Comparison of ENCODE assay signal across 10 cellular contexts in genomic region chr10:124378817-124379510, GRCh38. TPM values are rescaled to one million over a fixed set of nuclear protein-coding genes. Genes with fewer than 3 reads are reported as not detected.
DNase-seq lines count a peak whose midpoint lies in the region; ATAC-seq and TF ChIP-seq lines count a peak whose summit lies in the region.
"Had no signal": no experiment of that assay in that cellular context is flagged by ENCODE, and none has a peak within 500 bp of the region (broad histone marks: within the 10 kb centered on the region; RNA-seq: fewer than 3 reads in every experiment).

No MANE protein-coding gene starts in this region.

- no peak overlapping the region for H3K9ac ChIP-seq in PC-3 (ENCODE audit: low read length)

- H3K36me3 ChIP-seq in PC-3 (ENCODE audit: low read depth, low read length) (no peaks in the 10 kb centered on the region), OCI-LY7 (ENCODE audit: insufficient read depth, low read length) (no peaks in the 10 kb centered on the region)

- H3K9me3 ChIP-seq in PC-3 (ENCODE audit: low read length) (no peaks in the 10 kb centered on the region), OCI-LY7 (ENCODE audit: low read length) (no peaks in the 10 kb centered on the region)

- H3K27me3 ChIP-seq in PC-3 (ENCODE audit: low read length) (no peaks in the 10 kb centered on the region), foreskin keratinocyte (peaks cover 3% of the 10 kb centered on the region)

- H3K4me1 ChIP-seq in PC-3 (ENCODE audit: insufficient read depth, low read length), result peaks cover 26% of the 10 kb centered on the region
- peaks cover 10% of the 10 kb centered on the region for H3K4me1 ChIP-seq in foreskin keratinocyte
- H3K4me1 ChIP-seq in OCI-LY7 (ENCODE audit: insufficient read depth, low read length, poor library complexity, severe bottlenecking), result no peaks in the 10 kb centered on the region

- H2AFZ ChIP-seq in PC-3 (ENCODE audit: low read length) (peak overlapping the region; percentile 48; the same call in 1 of the 2 replicates), OCI-LY7 (ENCODE audit: low read length) (no peak overlapping the region)

- peak; percentile 75 for ATAC-seq in PC-3
- peak; percentile 95 for ATAC-seq in foreskin keratinocyte
- no peak for ATAC-seq in GM19324 (IDR thresholded peaks at IDR 0.05; ENCODE audit: low FRiP score, unreplicated experiment)

- H3K79me2 ChIP-seq in PC-3 (ENCODE audit: low read length) (no peaks in the 10 kb centered on the region), OCI-LY7 (ENCODE audit: insufficient read depth, low read depth, low read length) (no peaks in the 10 kb centered on the region)

- DNase-seq in HK-2 (ENCODE audit: unreplicated experiment) (peak; percentile 72), PC-3 (peak; percentile 81), foreskin keratinocyte (peak; percentile 75 to 88), renal cortical epithelial cell (ENCODE audit: low read depth) (peak; percentile 24), OCI-LY7 (ENCODE audit: low spot score) (no peak)
- DNase-seq in activated CD4-positive, alpha-beta T cell treated with anti-CD3 and anti-CD28 coated beads for 4 hours, result no peak
- DNase-seq: activated B cell treated with CpG ODN at 0.5 μM for 24 hours, OCI-M1 had no signal

- H3K27ac ChIP-seq in PC-3 (ENCODE audit: low read length), result 0 out of 2 replicates have a peak overlapping the region, but pooled peaks have one; percentile 0
- no peak overlapping the region for H3K27ac ChIP-seq in foreskin keratinocyte
- H3K27ac ChIP-seq in OCI-LY7 (ENCODE audit: low read depth, low read length, poor library complexity, severe bottlenecking), result no peak overlapping the region
- H3K27ac ChIP-seq: C4-2B had no signal

- H3K4me3 ChIP-seq in PC-3 (ENCODE audit: low read length), result no peak overlapping the region
- no peak overlapping the region for H3K4me3 ChIP-seq in OCI-LY7 (ENCODE audit: low read depth, low read length, poor library complexity, severe bottlenecking)

- BruUV-seq in PC-3 (replicated peaks; lab: Mats Ljungman, UMichigan) (no TSS peak), OCI-LY7 (replicated peaks; lab: Mats Ljungman, UMichigan) (no TSS peak)

- POLR2A ChIA-PET in PC-3 (lab: Charles Lee; ENCODE audit: unreplicated experiment), result no interaction called here
- POLR2A ChIA-PET in OCI-LY7 (lab: Charles Lee), result interaction anchor here (0.6 kb wide), 1 partner anchor 140 kb away, joined by 3 read pairs; no protein-coding TSS in a partner anchor

- H3K9me2 ChIP-seq in PC-3 (replicated peaks; ENCODE audit: low read length) (no peaks in the 10 kb centered on the region), OCI-LY7 (ENCODE audit: insufficient read depth, low read length) (no peaks in the 10 kb centered on the region)

- intact Hi-C loops in PC-3 (cut with micrococcal nuclease) (no loop called here), OCI-LY7 (cut with micrococcal nuclease; ENCODE audit: unreplicated experiment) (no loop called here)

- TF ChIP-seq CTCF in PC-3 (conservative IDR thresholded peaks at IDR 0.05; ENCODE audit: low read depth, low read length) (no peak), foreskin keratinocyte (conservative IDR thresholded peaks at IDR 0.05) (peak; percentile 6), OCI-LY7 (conservative IDR thresholded peaks at IDR 0.05; ENCODE audit: low read length) (no peak)

- H3K4me2 ChIP-seq in PC-3 (ENCODE audit: low read length), result peak overlapping the region; percentile 56
- no peak overlapping the region for H3K4me2 ChIP-seq in OCI-LY7 (ENCODE audit: low read length)

- no peaks in the 10 kb centered on the region for H4K20me1 ChIP-seq in PC-3 (ENCODE audit: low read length)
- H4K20me1 ChIP-seq in OCI-LY7 (ENCODE audit: insufficient read depth, low read length), result no peaks in the 10 kb centered on the region

- no peaks in the 10 kb centered on the region for H3F3A ChIP-seq in PC-3 (ENCODE audit: low read length, unreplicated experiment)

- CTCF ChIA-PET in PC-3 (lab: Charles Lee), result no interaction called here
- CTCF ChIA-PET in OCI-LY7 (lab: Charles Lee; ENCODE audit: unreplicated experiment), result no interaction called here

RNA-seq across cellular contexts. Expression of gene OAT, which starts 39.8 kb away (rescaled TPM):
- total RNA-seq in PC-3 (2014; rRNA removed) (68.0 and 79.8 TPM in 2 replicates), foreskin keratinocyte (263 and 268 TPM in 2 replicates), renal cortical epithelial cell (112 and 196 TPM in 2 replicates), OCI-LY7 (2022) (24.3 and 27.1 TPM in 2 replicates)
- polyA plus RNA-seq in foreskin keratinocyte, result 146 and 166 TPM in 2 replicates
- 13.5 and 16.1 TPM in 2 replicates for total RNA-seq in OCI-LY7 (2014; rRNA removed; shearing (Covaris generic))

Comparison
In these comparisons a context has a peak if more than half of its experiments do, and no peak if none do; other contexts are left out.
1. DNase-seq: peak in HK-2 (single experiment), PC-3 (single experiment), foreskin keratinocyte (2 of 2) and renal cortical epithelial cell (single experiment); none in OCI-LY7 (single experiment) and activated CD4-positive, alpha-beta T cell treated with anti-CD3 and anti-CD28 coated beads for 4 hours (0 of 2).